In genomic region chr11:75565916-75566762, GRCh38 we compare ENCODE assay signal across 12 cellular contexts. TPM values are rescaled to one million over a fixed set of nuclear protein-coding genes. Genes with fewer than 3 reads are reported as not detected.
DNase-seq lines count a peak whose midpoint lies in the region; ATAC-seq, FAIRE-seq and TF ChIP-seq lines count a peak whose summit lies in the region.
"Had no signal": no experiment of that assay in that cellular context is flagged by ENCODE, and none has a peak within 500 bp of the region (broad histone marks: within the 10 kb centered on the region; RNA-seq: fewer than 3 reads in every experiment).

No MANE protein-coding gene starts in this region.

- no peak for ATAC-seq in A549
- ATAC-seq in HG02798 (IDR thresholded peaks at IDR 0.05; ENCODE audit: poor library complexity, unreplicated experiment), result no peak
- ATAC-seq in GM18519 (IDR thresholded peaks at IDR 0.05; ENCODE audit: low FRiP score, unreplicated experiment), result no peak

- H3K9me3 ChIP-seq in A549 (no peaks in the 10 kb centered on the region), HUES6 (ENCODE audit: control insufficient read depth, insufficient read depth, low read depth, low read length) (no peaks in the 10 kb centered on the region), endodermal cell (ENCODE audit: control insufficient read depth, low read length) (no peaks in the 10 kb centered on the region)

- H3K4me1 ChIP-seq in A549, result peaks cover 37% of the 10 kb centered on the region
- peaks cover 33% of the 10 kb centered on the region for H3K4me1 ChIP-seq in HUES6 (ENCODE audit: control insufficient read depth, insufficient read depth, low read length)
- peaks cover 13% of the 10 kb centered on the region for H3K4me1 ChIP-seq in endodermal cell (ENCODE audit: control insufficient read depth, insufficient read depth, low read length)

- TF ChIP-seq EP300 in A549 (IDR thresholded peaks at IDR 0.05), result no peak

- H3K4me3 ChIP-seq in A549 (no peak overlapping the region), HUES6 (ENCODE audit: low read depth, low read length) (no peak overlapping the region), endodermal cell (ENCODE audit: low read length) (peak overlapping the region; percentile 98)

- peak overlapping the region; percentile 84 for H3K27ac Mint-ChIP-seq in endodermal cell
- H3K27ac Mint-ChIP-seq in nephron, result peak overlapping the region; percentile 73 to 100 (median 100)
- H3K27ac Mint-ChIP-seq: T-helper 2 cell treated with Interferon-gamma antibody and Interleukin-4, amounts not matched to agents 5 μg/mL and 100 μg/mL, for 36 hours had no signal

- DNase-seq in A549 (ENCODE audit: low read depth in 1 of 2, low spot score in 1 of 2), result no peak
- no peak for DNase-seq in endodermal cell
- DNase-seq in GM03348 (ENCODE audit: low spot score), result no peak
- DNase-seq in effector CD4-positive, alpha-beta T cell, result no peak
- DNase-seq: NCI-H2227 treated with DMSO at 0.1 percent for 48 hours; stimulated activated CD4-positive, alpha-beta T cell treated with anti-CD3 and anti-CD28 coated beads, Interleukin-4, amount 100 ng/mL, for 1 hour had no signal

- peak overlapping the region; percentile 99 for H3K4me3 Mint-ChIP-seq in endodermal cell
- peak overlapping the region; percentile 99 for H3K4me3 Mint-ChIP-seq in nephron
- H3K4me3 Mint-ChIP-seq: T-helper 2 cell treated with Interferon-gamma antibody and Interleukin-4, amounts not matched to agents 5 μg/mL and 100 μg/mL, for 36 hours had no signal

- H3K36me3 ChIP-seq in HUES6 (ENCODE audit: control insufficient read depth, insufficient read depth, low read length) (peaks cover 64% of the 10 kb centered on the region), endodermal cell (ENCODE audit: control insufficient read depth, insufficient read depth, low read length) (peaks cover 75% of the 10 kb centered on the region)

- CTCF ChIA-PET in A549 (lab: Yijun Ruan, JAX), result interaction anchor here (0.6 to 17.9 kb wide), 8 partner anchors 9 to 286 kb away, joined by 3 to 137 read pairs (median 4); no protein-coding TSS in a partner anchor

- peaks cover 31% of the 10 kb centered on the region for H3K4me1 Mint-ChIP-seq in endodermal cell
- peaks cover 26% of the 10 kb centered on the region for H3K4me1 Mint-ChIP-seq in nephron

- H3K9me3 Mint-ChIP-seq in endodermal cell (no peaks in the 10 kb centered on the region), nephron (no peaks in the 10 kb centered on the region)
- H3K9me3 Mint-ChIP-seq: T-helper 2 cell treated with Interferon-gamma antibody and Interleukin-4, amounts not matched to agents 5 μg/mL and 100 μg/mL, for 36 hours had no signal

- POLR2A ChIA-PET in A549 (lab: Yijun Ruan, JAX), result no interaction called here

- no peak for TF ChIP-seq RAD21 in A549 (conservative IDR thresholded peaks at IDR 0.05 in 1 of 2, IDR thresholded peaks at IDR 0.05 in 1 of 2)

- no peaks in the 10 kb centered on the region for H3K27me3 ChIP-seq in HUES6 (ENCODE audit: control insufficient read depth, insufficient read depth, low read length)
- no peaks in the 10 kb centered on the region for H3K27me3 ChIP-seq in endodermal cell (ENCODE audit: control insufficient read depth, insufficient read depth, low read length, poor library complexity, severe bottlenecking)

- H3K9ac ChIP-seq in HUES6 (ENCODE audit: low read length), result no peak overlapping the region
- H3K9ac ChIP-seq in endodermal cell (ENCODE audit: extremely low read depth, low read length, poor library complexity, severe bottlenecking), result no peak overlapping the region

- 89% methylated on average over 42 of the region's 43 CpGs for WGBS in A549 (ENCODE audit: missing lambda C conversion rate)
- WGBS in endodermal cell (ENCODE audit: insufficient coverage in 1 of 2, insufficient read length in 1 of 2), 2 experiments, result 97% methylated on average over 41 to 43 of the region's 43 CpGs

- H3K27ac ChIP-seq in A549 (peak overlapping the region; percentile 60 to 97; a peak in 5 of 6 replicates), HUES6 (ENCODE audit: low read depth, low read length) (peak overlapping the region; percentile 44; the same call in 1 of the 2 replicates), endodermal cell (ENCODE audit: low read depth, low read length) (no peak overlapping the region)

- H3K36me3 Mint-ChIP-seq in endodermal cell (ENCODE audit: low read depth) (peaks cover 56% of the 10 kb centered on the region), nephron (ENCODE audit: low read depth) (peaks cover 42% of the 10 kb centered on the region)

- TF ChIP-seq CTCF in A549 (IDR thresholded peaks at IDR 0.05) (no peak), endodermal cell (conservative IDR thresholded peaks at IDR 0.05) (no peak), nephron (IDR thresholded peaks at IDR 0.05; ENCODE audit: unreplicated experiment in 3 of 3) (no peak)

- H3K27me3 Mint-ChIP-seq in endodermal cell (ENCODE audit: insufficient read depth) (no peaks in the 10 kb centered on the region), nephron (ENCODE audit: low read depth) (peaks cover 4% of the 10 kb centered on the region)

- FAIRE-seq in A549 (lab: Jason Lieb, UNC), result no peak
- FAIRE-seq: endometrium had no signal

- peak overlapping the region; percentile 96 for H3K4me2 ChIP-seq in A549

- TF ChIP-seq POLR2A in A549 (IDR thresholded peaks at IDR 0.05; ENCODE audit: low read length), result no peak

TF ChIP-seq in A549, 52 proteins besides CTCF, POLR2A, EP300 and RAD21 (continues in another document):
- no peak for TF ChIP-seq EHF (CRISPR knock-in tag; IDR thresholded peaks at IDR 0.05)
- TF ChIP-seq MAZ (IDR thresholded peaks at IDR 0.05; ENCODE audit: borderline replicate concordance, low read depth, low read length), result no peak
- no peak for TF ChIP-seq CHD4 (IDR thresholded peaks at IDR 0.05; ENCODE audit: borderline replicate concordance)
- no peak for TF ChIP-seq HMGXB4 (CRISPR knock-in tag; IDR thresholded peaks at IDR 0.05; ENCODE audit: borderline replicate concordance)
- no peak for TF ChIP-seq BCL3 (IDR thresholded peaks at IDR 0.05)
- no peak for TF ChIP-seq ZSCAN20 (CRISPR knock-in tag; IDR thresholded peaks at IDR 0.05)
- TF ChIP-seq TP53 (CRISPR knock-in tag; IDR thresholded peaks at IDR 0.05), result no peak
- TF ChIP-seq HEYL (CRISPR knock-in tag; IDR thresholded peaks at IDR 0.05), result no peak
- TF ChIP-seq JUN (IDR thresholded peaks at IDR 0.05), result no peak
- TF ChIP-seq MAFK (IDR thresholded peaks at IDR 0.05; ENCODE audit: partially characterized antibody), result no peak
- no peak for TF ChIP-seq PBX3 (IDR thresholded peaks at IDR 0.05)
- no peak for TF ChIP-seq NR3C1 (IDR thresholded peaks at IDR 0.05)
- no peak for TF ChIP-seq KDM1A (IDR thresholded peaks at IDR 0.05; ENCODE audit: low read depth)
- TF ChIP-seq ESRRA (IDR thresholded peaks at IDR 0.05; ENCODE audit: borderline replicate concordance, low read length), result no peak
- no peak for TF ChIP-seq HOXB13 (CRISPR knock-in tag; IDR thresholded peaks at IDR 0.05; ENCODE audit: low read depth)
- TF ChIP-seq MYC (IDR thresholded peaks at IDR 0.05; ENCODE audit: borderline replicate concordance, low read length), result no peak

RNA-seq across cellular contexts. Expression of gene SERPINH1, which starts 4.1 kb away (rescaled TPM):
- polyA plus RNA-seq in A549 (2011; rRNA removed) (70.7 and 79.3 TPM in 2 replicates), A549 (2017; fragmentation: RNase III; extraction: RNeasy Plus Mini Kit Qiagen cat#74134 plus additional on column Dnase treatment) (151 to 162 TPM (median 151 TPM) in 3 replicates)
- polyA plus RNA-seq in A549 (2012; cell fraction: cytosol; rRNA removed), result 113 and 144 TPM in 2 replicates
- polyA plus RNA-seq in A549 (2012; cell fraction: nucleus; rRNA removed), result 212 and 377 TPM in 2 replicates
- polyA minus RNA-seq in A549 (2011; rRNA and poly(A)+ RNA removed), result 48.4 and 51.1 TPM in 2 replicates
- 100 to 1,000 TPM; 414 to 454 TPM for total RNA-seq in endodermal cell
- polyA plus RNA-seq in endodermal cell (2013, experiment 1 of 2), result 364 TPM
- 386 TPM for polyA plus RNA-seq in endodermal cell (2013, experiment 2 of 2)

RNA-seq across cellular contexts. Expression of gene GDPD5, which starts 40.4 kb away (rescaled TPM):
- polyA plus RNA-seq in A549 (2011; rRNA removed) (3.9 and 4.7 TPM in 2 replicates), A549 (2017; fragmentation: RNase III; extraction: RNeasy Plus Mini Kit Qiagen cat#74134 plus additional on column Dnase treatment) (5.8 to 7.9 TPM (median 5.9 TPM) in 3 replicates)
- 4.5 and 7.7 TPM in 2 replicates for polyA plus RNA-seq in A549 (2012; cell fraction: cytosol; rRNA removed)
- 27.2 and 29.2 TPM in 2 replicates for polyA plus RNA-seq in A549 (2012; cell fraction: nucleus; rRNA removed)
- polyA minus RNA-seq in A549 (2011; rRNA and poly(A)+ RNA removed), result 8.3 and 14.5 TPM in 2 replicates
- total RNA-seq in endodermal cell, result 1 to 10 TPM; 3.0 to 8.6 TPM
- 9.4 TPM for polyA plus RNA-seq in endodermal cell (2013, experiment 1 of 2)
- 7.7 TPM for polyA plus RNA-seq in endodermal cell (2013, experiment 2 of 2)
